Comparison of ENCODE assay signal across 2 cellular contexts in the genomic region with DNA sequence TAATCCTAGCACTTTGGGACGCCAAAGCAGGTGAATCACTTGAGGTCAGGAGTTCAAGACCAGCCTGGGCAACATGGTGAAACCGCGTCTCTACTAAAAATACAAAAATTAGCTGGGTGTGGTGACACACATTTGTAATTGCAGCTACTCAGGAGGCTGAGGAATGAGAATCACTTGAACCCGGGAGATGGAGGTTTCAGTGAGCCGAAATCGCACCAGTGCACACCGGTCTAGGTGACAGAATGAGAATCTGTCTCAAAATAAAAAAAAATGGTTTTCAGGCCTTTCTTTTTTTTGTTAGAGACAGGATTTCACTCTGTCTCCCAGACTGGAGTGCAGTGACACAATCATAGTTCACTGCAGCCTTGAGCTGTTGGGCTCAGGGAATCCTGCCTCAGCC. TPM values are rescaled to one million over a fixed set of nuclear protein-coding genes. Genes with fewer than 3 reads are reported as not detected.
"Had no signal": no experiment of that assay in that cellular context is flagged by ENCODE, and none has a peak within 500 bp of the region (broad histone marks: within the 10 kb centered on the region; RNA-seq: fewer than 3 reads in every experiment).

No MANE protein-coding gene starts in this region.

RNA-seq across cellular contexts. Expression of a gene that starts 45.1 kb away (rescaled TPM):
- total RNA-seq: body of pancreas, Right ventricle myocardium inferior had no signal
